28 cellular contexts compared by ENCODE assay signal in genomic region chr2:173521450-173522192, GRCh38.
DNase-seq lines count a peak whose midpoint lies in the region; ATAC-seq, FAIRE-seq and TF ChIP-seq lines count a peak whose summit lies in the region.
"Had no signal": no experiment of that assay in that cellular context is flagged by ENCODE, and none has a peak within 500 bp of the region (broad histone marks: within the 10 kb centered on the region; RNA-seq: fewer than 3 reads in every experiment).

No MANE protein-coding gene starts in this region.

- no peaks in the 10 kb centered on the region for H3K27me3 ChIP-seq in HCT116 (ENCODE audit: insufficient read depth, low read length)
- no peaks in the 10 kb centered on the region for H3K27me3 ChIP-seq in keratinocyte (ENCODE audit: control insufficient read depth, extremely low read depth, insufficient read depth, low read length)
- H3K27me3 ChIP-seq in testis = no peaks in the 10 kb centered on the region
- H3K27me3 ChIP-seq: Peyer's patch, SJCRH30, transverse colon had no signal

- WGBS in testis, 2 donors = 78 to 84% methylated on average over 4 of the region's 4 CpGs

- intact Hi-C loops in HCT116 (cut with micrococcal nuclease) = no loop called here
- intact Hi-C loops in testis (cut with DNase I; ENCODE audit: low total_unique reads) = no loop called here

- CTCF ChIA-PET in HCT116 (lab: Charles Lee) = no interaction called here

- TF ChIP-seq CTCF in HCT116 (IDR thresholded peaks at IDR 0.05 in 2 of 3, conservative IDR thresholded peaks at IDR 0.05 in 1 of 3; ENCODE audit: borderline replicate concordance in 1 of 3, insufficient read depth in 1 of 3, low read depth in 2 of 3, low read length in 2 of 3) = no peak
- no peak for TF ChIP-seq CTCF in keratinocyte (optimal IDR thresholded peaks at IDR 0.05 in 1 of 3, IDR thresholded peaks at IDR 0.05 in 1 of 3, conservative IDR thresholded peaks at IDR 0.05 in 1 of 3; ENCODE audit: extremely low read depth in 1 of 3, insufficient read depth in 2 of 3, low read length in 3 of 3)
- TF ChIP-seq CTCF in testis (IDR thresholded peaks at IDR 0.05) = no peak

- DNase-seq in HCT116 (ENCODE audit: low read depth, low spot score) (no peak), RCC 7860 (ENCODE audit: low spot score) (peak; percentile 18), keratinocyte (ENCODE audit: low read depth, low spot score) (peak; percentile 2), urothelium cell line (ENCODE audit: low spot score) (peak; percentile 18), testis (no peak), NCI-H1694 treated with DMSO at 0.1 percent for 48 hours (lab: John Stamatoyannopoulos, UW) (no peak), NCI-H82 treated with DMSO at 0.1 percent for 48 hours (lab: John Stamatoyannopoulos, UW; ENCODE audit: unreplicated experiment) (no peak)
- DNase-seq: activated CD4-positive, alpha-beta T cell treated with anti-CD3 and anti-CD28 coated beads for 48 hours; activated T-cell treated with anti-CD3 and anti-CD28 coated beads for 4 hours; C1 segment of cervical spinal cord; COR-L47; DMS79; immature natural killer cell; IMR-90; left ventricle myocardium superior; naive thymus-derived CD4-positive, alpha-beta T cell; NCI-H1048; NCI-H526; Peyer's patch; SJCRH30; stimulated activated CD4-positive, alpha-beta T cell treated with anti-CD3 and anti-CD28 coated beads, Interleukin-12 subunit alpha, Interleukin-12 subunit beta, amount 100 ng/mL, for 4 hours; stimulated activated CD4-positive, alpha-beta T cell treated with anti-CD3 and anti-CD28 coated beads, Interleukin-2, amount 100 ng/mL, for 48 hours; SW 1271; T-helper 9 cell; transverse colon; WERI-Rb-1 had no signal

- TF ChIP-seq RAD21 in HCT116 (IDR thresholded peaks at IDR 0.05; ENCODE audit: low read depth) = no peak

- RAD21 ChIA-PET in HCT116 (lab: Charles Lee; ENCODE audit: low non-redundant PET in 1 of 2, low total read pairs in 2 of 2, uncharacterized antibody in 2 of 2, unreplicated experiment in 2 of 2) = no interaction called here

- H3K9me1 ChIP-seq in keratinocyte (ENCODE audit: control insufficient read depth, extremely low read depth, insufficient read depth, low read length) = no peaks in the 10 kb centered on the region

- POLR2A ChIA-PET in HCT116 (lab: Charles Lee) = no interaction called here

- peaks cover 2 to 7% of the 10 kb centered on the region in 2 experiments; a peak in 2 of 4 replicates for H3K4me1 ChIP-seq in HCT116 (ENCODE audit: control insufficient read depth in 1 of 2, insufficient read depth in 2 of 2, low read length in 2 of 2)
- H3K4me1 ChIP-seq in keratinocyte (ENCODE audit: control insufficient read depth, extremely low read depth, insufficient read depth, low read length) = peaks cover 4% of the 10 kb centered on the region
- H3K4me1 ChIP-seq in testis = no peaks in the 10 kb centered on the region
- H3K4me1 ChIP-seq: Peyer's patch, SJCRH30 had no signal

- H3K9me2 ChIP-seq in HCT116 (ENCODE audit: insufficient read depth) = no peaks in the 10 kb centered on the region

- H3K4me3 ChIP-seq in HCT116 (replicated peaks in 1 of 2; ENCODE audit: low read depth in 1 of 2, low read length in 2 of 2) (no peak overlapping the region), keratinocyte (ENCODE audit: control insufficient read depth in 2 of 3, extremely low read depth in 1 of 3, insufficient read depth in 2 of 3, low read depth in 1 of 3, low read length in 3 of 3) (no peak overlapping the region), testis (no peak overlapping the region)
- H3K4me3 ChIP-seq: Peyer's patch, SJCRH30, transverse colon had no signal

- H3K79me2 ChIP-seq in HCT116 (ENCODE audit: insufficient read depth, low read length) (no peaks in the 10 kb centered on the region), keratinocyte (ENCODE audit: control insufficient read depth, insufficient read depth, low read length) (no peaks in the 10 kb centered on the region)

- no peak overlapping the region for H3K27ac ChIP-seq in HCT116 (ENCODE audit: low read depth, low read length)
- no peak overlapping the region for H3K27ac ChIP-seq in keratinocyte (ENCODE audit: control insufficient read depth, insufficient read depth, low read length)
- H3K27ac ChIP-seq in testis = no peak overlapping the region
- H3K27ac ChIP-seq: Peyer's patch, SJCRH30, transverse colon, WERI-Rb-1 had no signal

- ATAC-seq in HCT116 = peak; percentile 76
- ATAC-seq: left ventricle myocardium superior; naive thymus-derived CD4-positive, alpha-beta T cell; sciatic nerve had no signal

- BruUV-seq in HCT116 (replicated peaks; lab: Mats Ljungman, UMichigan) = no TSS peak

- H3K36me3 ChIP-seq in HCT116 (ENCODE audit: control insufficient read depth in 1 of 2, insufficient read depth in 2 of 2, low read length in 2 of 2) = no peaks in the 10 kb centered on the region
- no peaks in the 10 kb centered on the region for H3K36me3 ChIP-seq in keratinocyte (ENCODE audit: control insufficient read depth in 2 of 2, extremely low read depth in 1 of 2, insufficient read depth in 2 of 2, low read length in 2 of 2)
- H3K36me3 ChIP-seq in testis (ENCODE audit: low read depth, missing control alignments) = no peaks in the 10 kb centered on the region
- H3K36me3 ChIP-seq: Peyer's patch, SJCRH30, transverse colon, WERI-Rb-1 had no signal

- TF ChIP-seq POLR2A in HCT116 (IDR thresholded peaks at IDR 0.05; ENCODE audit: borderline replicate concordance, extremely low read depth, insufficient read depth, insufficient read length) (no peak), testis (IDR thresholded peaks at IDR 0.05) (no peak)

- H3K9ac ChIP-seq in HCT116 (ENCODE audit: low read length) = no peak overlapping the region
- H3K9ac ChIP-seq in keratinocyte (ENCODE audit: control insufficient read depth, extremely low read depth, insufficient read depth, low read length) = no peak overlapping the region

- FAIRE-seq in RCC 7860 (lab: Jason Lieb, UNC) (no peak), keratinocyte (lab: Jason Lieb, UNC) (peak; percentile 71), urothelium cell line (lab: Jason Lieb, UNC) (peak; percentile 76)
- FAIRE-seq: endothelial cell of umbilical vein had no signal

- dilution Hi-C loops in keratinocyte (cut with MboI; ENCODE audit: extremely low pct_ligation_motif_present, low sequenced_read_pairs) = no loop called here

- H2AFZ ChIP-seq in HCT116 (ENCODE audit: low read depth, low read length, poor library complexity, severe bottlenecking) (peak overlapping the region; percentile 55), keratinocyte (ENCODE audit: control insufficient read depth, low read length) (no peak overlapping the region)

- H4K20me1 ChIP-seq in HCT116 (ENCODE audit: insufficient read depth) (no peaks in the 10 kb centered on the region), keratinocyte (ENCODE audit: control insufficient read depth, extremely low read depth, insufficient read depth, low read length) (no peaks in the 10 kb centered on the region)

- peak overlapping the region; percentile 16; the same call in 1 of the 2 replicates for H3K4me2 ChIP-seq in HCT116 (ENCODE audit: low read length)
- no peak overlapping the region for H3K4me2 ChIP-seq in keratinocyte (ENCODE audit: control insufficient read depth, extremely low read depth, insufficient read depth, low read depth, low read length)

- H3K9me3 ChIP-seq in HCT116 (ENCODE audit: control insufficient read depth in 1 of 2, insufficient read depth in 1 of 2, low read depth in 1 of 2, low read length in 2 of 2) (peaks cover 0 to 4% of the 10 kb centered on the region in 2 experiments; a peak in 1 of 4 replicates), keratinocyte (ENCODE audit: control insufficient read depth, low read depth, low read length) (no peaks in the 10 kb centered on the region), testis (no peaks in the 10 kb centered on the region)
- H3K9me3 ChIP-seq: Peyer's patch, SJCRH30 had no signal

TF ChIP-seq in HCT116, 20 proteins besides CTCF, POLR2A, EP300 and RAD21:
- TF ChIP-seq EZH2phosphoT487 (IDR thresholded peaks at IDR 0.05; ENCODE audit: borderline replicate concordance) (no peak), REST (IDR thresholded peaks at IDR 0.05; ENCODE audit: low read depth) (no peak)

Comparison
In these comparisons a context has a peak if more than half of its experiments do, and no peak if none do; other contexts are left out.
1. DNase-seq: peak in RCC 7860 (single experiment), keratinocyte (single experiment) and urothelium cell line (single experiment); none in HCT116 (single experiment), testis (single experiment), NCI-H1694 treated with DMSO at 0.1 percent for 48 hours (single experiment) and NCI-H82 treated with DMSO at 0.1 percent for 48 hours (single experiment).